ENCODE assay signal across 8 cellular contexts in genomic region chr3:72050771-72051170, GRCh38.
"Had no signal": no experiment of that assay in that cellular context is flagged by ENCODE, and none has a peak within 500 bp of the region (broad histone marks: within the 10 kb centered on the region; RNA-seq: fewer than 3 reads in every experiment).

No MANE protein-coding gene starts in this region.

- DNase-seq: GDM1, GF-D8 had no signal

- ATAC-seq: GM12878 had no signal

- H3K4me3 ChIP-seq: GM12878 had no signal

- FAIRE-seq: G401.6, GM12878, GM12891, GM12892, GM18507, GM19239 had no signal
